ENCODE assay signal across 16 cellular contexts in the genomic region with DNA sequence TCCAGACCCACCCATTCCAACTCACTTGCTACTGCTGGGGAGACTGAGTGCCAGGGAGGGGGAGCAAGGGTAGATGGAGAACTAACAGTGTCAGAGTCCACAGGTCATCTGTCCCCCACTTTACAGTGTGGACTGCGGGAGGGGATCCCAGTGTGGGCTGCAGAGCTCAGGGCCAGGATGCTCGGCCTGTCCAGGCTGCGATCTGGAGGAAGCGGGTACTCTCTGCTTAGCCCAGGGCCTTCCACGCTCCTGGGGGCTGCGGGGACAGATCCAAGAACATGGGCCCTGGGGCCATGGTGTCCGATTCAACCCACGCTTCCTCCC. TPM values are rescaled to one million over a fixed set of nuclear protein-coding genes. Genes with fewer than 3 reads are reported as not detected.
A peak's percentile ranks its signal among the peaks of the same experiment; 100 is the strongest.
DNase-seq lines count a peak whose midpoint lies in the region; ATAC-seq, FAIRE-seq and TF ChIP-seq lines count a peak whose summit lies in the region.
"Had no signal": no experiment of that assay in that cellular context is flagged by ENCODE, and none has a peak within 500 bp of the region (broad histone marks: within the 10 kb centered on the region; RNA-seq: fewer than 3 reads in every experiment).

No MANE protein-coding gene starts in this region.

- no peak overlapping the region for H2BK12ac ChIP-seq in mesenchymal stem cell (ENCODE audit: low read length in 2 of 2)

- no peak overlapping the region for H4K8ac ChIP-seq in mesenchymal stem cell (ENCODE audit: low read length)

- H3K4me2 ChIP-seq in BLaER1 treated with 17β-estradiol and CSF1 and Interleukin-3, amounts not matched to agents 10 nM and 100 nM: peak overlapping the region; percentile 20 to 68 (median 58); a peak in 19 of 22 replicates
- H3K4me2 ChIP-seq in PC-3 (ENCODE audit: low read length) (peak overlapping the region; percentile 56), K562 (ENCODE audit: insufficient read depth, low read length) (no peak overlapping the region), mesenchymal stem cell (ENCODE audit: low read length, poor library complexity, severe bottlenecking) (no peak overlapping the region)

- TF ChIP-seq RAD21 in K562 (CRISPR knock-in tag; conservative IDR thresholded peaks at IDR 0.05 in 1 of 2, IDR thresholded peaks at IDR 0.05 in 1 of 2): no peak

- H3K4me3 ChIP-seq in BLaER1 treated with 17β-estradiol and CSF1 and Interleukin-3, amounts not matched to agents 10 nM and 100 nM: no peak overlapping the region
- H3K4me3 ChIP-seq in PC-3 (ENCODE audit: low read length) (no peak overlapping the region), K562 (no peak overlapping the region), mesenchymal stem cell (ENCODE audit: insufficient read depth in 1 of 2, low read depth in 1 of 2, low read length in 2 of 2) (no peak overlapping the region)
- H3K4me3 ChIP-seq: HAP-1 had no signal

- H3K9me3 ChIP-seq in BLaER1 treated with 17β-estradiol and CSF1 and Interleukin-3, amounts not matched to agents 10 nM and 100 nM (replicated peaks in 1 of 11): peaks cover 0 to 11% (median 8%) of the 10 kb centered on the region in 11 experiments; a peak in 13 of 22 replicates
- H3K9me3 ChIP-seq in PC-3 (ENCODE audit: low read length) (no peaks in the 10 kb centered on the region), K562 (replicated peaks; ENCODE audit: control insufficient read depth, insufficient read depth, low read depth, low read length) (no peaks in the 10 kb centered on the region), mesenchymal stem cell (ENCODE audit: control insufficient read depth, low read length) (no peaks in the 10 kb centered on the region)
- H3K9me3 ChIP-seq: HAP-1 had no signal

- in situ Hi-C loops in K562 (cut with MboI): loop anchor here (5.0 to 10.0 kb wide), 3 partner anchors 73 to 315 kb away; a partner anchor contains a TSS

- BruUV-seq in PC-3 (replicated peaks; lab: Mats Ljungman, UMichigan) (no TSS peak), K562 (replicated peaks; lab: Mats Ljungman, UMichigan) (no TSS peak)

- peaks cover 0 to 36% (median 10%) of the 10 kb centered on the region in 11 experiments; a peak in 10 of 22 replicates for H4K20me1 ChIP-seq in BLaER1 treated with 17β-estradiol and CSF1 and Interleukin-3, amounts not matched to agents 10 nM and 100 nM
- no peaks in the 10 kb centered on the region for H4K20me1 ChIP-seq in PC-3 (ENCODE audit: low read length)
- H4K20me1 ChIP-seq in K562 (replicated peaks; ENCODE audit: control insufficient read depth, insufficient read depth, low read length): no peaks in the 10 kb centered on the region

- no peak for FAIRE-seq in K562 (lab: Jason Lieb, UNC)
- FAIRE-seq: H1 had no signal

- no peaks in the 10 kb centered on the region for H3F3A ChIP-seq in PC-3 (ENCODE audit: low read length, unreplicated experiment)

- H3K27ac ChIP-seq in BLaER1 treated with 17β-estradiol and CSF1 and Interleukin-3, amounts not matched to agents 10 nM and 100 nM: no peak overlapping the region
- no peak overlapping the region for H3K27ac ChIP-seq in PC-3 (ENCODE audit: low read length)
- H3K27ac ChIP-seq in K562 (ENCODE audit: extremely low read depth, low read depth, low read length): no peak overlapping the region
- H3K27ac ChIP-seq in mesenchymal stem cell (ENCODE audit: low read length, poor library complexity, severe bottlenecking): no peak overlapping the region

- 69% methylated on average over 8 of the region's 8 CpGs for WGBS in K562 (ENCODE audit: insufficient coverage, low coverage, missing lambda C conversion rate)
- WGBS in mesenchymal stem cell: 95% methylated on average over 8 of the region's 8 CpGs

- POLR2A ChIA-PET in PC-3 (lab: Charles Lee; ENCODE audit: unreplicated experiment): no interaction called here
- POLR2A ChIA-PET in K562 (lab: Yijun Ruan, JAX): no interaction called here

- no peak for TF ChIP-seq EP300 in K562 (IDR thresholded peaks at IDR 0.05; ENCODE audit: low read length)

- intact Hi-C loops in PC-3 (cut with micrococcal nuclease) (loop anchor here (5.0 kb wide), 1 partner anchor 78 kb away; no protein-coding TSS in a partner anchor), K562 (cut with micrococcal nuclease) (loop anchor here (5.0 to 10.0 kb wide), 2 partner anchors 83 to 185 kb away; a partner anchor contains a TSS)

- peak overlapping the region in 1 of 11 experiments; percentile 5; a peak in 1 of 22 replicates for H3K9ac ChIP-seq in BLaER1 treated with 17β-estradiol and CSF1 and Interleukin-3, amounts not matched to agents 10 nM and 100 nM
- H3K9ac ChIP-seq in PC-3 (ENCODE audit: low read length): no peak overlapping the region
- peak overlapping the region in 1 of 2 experiments; percentile 76; a peak in 1 of 4 replicates for H3K9ac ChIP-seq in K562 (ENCODE audit: insufficient read depth in 1 of 2, low read depth in 2 of 2, low read length in 2 of 2)
- H3K9ac ChIP-seq in mesenchymal stem cell (ENCODE audit: low read length): no peak overlapping the region

- H3K14ac ChIP-seq in mesenchymal stem cell (ENCODE audit: low read length in 2 of 2): no peak overlapping the region

- H3K36me3 ChIP-seq in BLaER1 treated with 17β-estradiol and CSF1 and Interleukin-3, amounts not matched to agents 10 nM and 100 nM: no peaks in the 10 kb centered on the region
- no peaks in the 10 kb centered on the region for H3K36me3 ChIP-seq in PC-3 (ENCODE audit: low read depth, low read length)
- H3K36me3 ChIP-seq in K562 (ENCODE audit: control insufficient read depth, insufficient read depth, low read length): no peaks in the 10 kb centered on the region
- no peaks in the 10 kb centered on the region for H3K36me3 ChIP-seq in mesenchymal stem cell (ENCODE audit: control insufficient read depth in 1 of 2, insufficient read depth in 2 of 2, low read depth in 1 of 2, low read length in 2 of 2)
- H3K36me3 ChIP-seq: HAP-1 had no signal

- TF ChIP-seq POLR2A in K562 (conservative IDR thresholded peaks at IDR 0.05): no peak

- H3K9me1 ChIP-seq in K562 (ENCODE audit: control insufficient read depth, insufficient read depth, low read length): no peaks in the 10 kb centered on the region

- no peaks in the 10 kb centered on the region for H3K79me1 ChIP-seq in mesenchymal stem cell (replicated peaks; ENCODE audit: low read length, poor library complexity, severe bottlenecking)

- CTCF ChIA-PET in PC-3 (lab: Charles Lee) (no interaction called here), K562 (lab: Yijun Ruan, JAX; ENCODE audit: low intra/inter-chr PET ratio) (no interaction called here)

- no peak overlapping the region for H3K4ac ChIP-seq in mesenchymal stem cell (ENCODE audit: low read depth in 1 of 2, low read length in 2 of 2)

- peak overlapping the region; percentile 36 for H2AK5ac ChIP-seq in mesenchymal stem cell (ENCODE audit: low read length, severe bottlenecking)

- no peak overlapping the region for H2BK15ac ChIP-seq in mesenchymal stem cell (ENCODE audit: low read depth, poor library complexity, severe bottlenecking)

- H4K91ac ChIP-seq in mesenchymal stem cell (ENCODE audit: low read length): no peak overlapping the region

- no peak overlapping the region for H3K23ac ChIP-seq in mesenchymal stem cell (ENCODE audit: low read length in 2 of 2)

- no peak overlapping the region for H3K18ac ChIP-seq in mesenchymal stem cell (ENCODE audit: low read depth in 1 of 2, low read length in 2 of 2)

- H3K79me2 ChIP-seq in PC-3 (ENCODE audit: low read length) (no peaks in the 10 kb centered on the region), K562 (ENCODE audit: control insufficient read depth, insufficient read depth, low read length) (no peaks in the 10 kb centered on the region)

- TF ChIP-seq CTCF in PC-3 (conservative IDR thresholded peaks at IDR 0.05; ENCODE audit: low read depth, low read length): no peak
- TF ChIP-seq CTCF in K562 (IDR thresholded peaks at IDR 0.05 in 2 of 3, conservative IDR thresholded peaks at IDR 0.05 in 1 of 3; ENCODE audit: insufficient read depth in 2 of 3, low read depth in 1 of 3, low read length in 3 of 3): no peak

- H2BK120ac ChIP-seq in mesenchymal stem cell (ENCODE audit: low read depth, low read length): no peak overlapping the region

- peaks cover 9 to 65% (median 37%) of the 10 kb centered on the region in 10 experiments for H3K4me1 ChIP-seq in BLaER1 treated with 17β-estradiol and CSF1 and Interleukin-3, amounts not matched to agents 10 nM and 100 nM
- H3K4me1 ChIP-seq in PC-3 (ENCODE audit: insufficient read depth, low read length) (peaks cover 21% of the 10 kb centered on the region), K562 (replicated peaks in 1 of 2; ENCODE audit: control insufficient read depth in 2 of 2, insufficient read depth in 2 of 2, low read length in 2 of 2) (peaks cover 61 to 87% of the 10 kb centered on the region in 2 experiments), mesenchymal stem cell (ENCODE audit: control insufficient read depth, insufficient read depth, low read depth, low read length) (peaks cover 31% of the 10 kb centered on the region)
- H3K4me1 ChIP-seq: HAP-1 had no signal

- H3K27me3 ChIP-seq in BLaER1 treated with 17β-estradiol and CSF1 and Interleukin-3, amounts not matched to agents 10 nM and 100 nM: peaks cover 39 to 49% (median 45%) of the 10 kb centered on the region in 11 experiments
- no peaks in the 10 kb centered on the region for H3K27me3 ChIP-seq in PC-3 (ENCODE audit: low read length)
- H3K27me3 ChIP-seq in K562 (ENCODE audit: control insufficient read depth in 2 of 2, insufficient read depth in 2 of 2, low read length in 2 of 2): no peaks in the 10 kb centered on the region
- H3K27me3 ChIP-seq in mesenchymal stem cell (ENCODE audit: control insufficient read depth in 1 of 2, insufficient read depth in 1 of 2, low read length in 2 of 2): peaks cover 35 to 90% of the 10 kb centered on the region in 2 experiments

- no peak overlapping the region for H2BK5ac ChIP-seq in mesenchymal stem cell (ENCODE audit: low read depth, low read length, poor library complexity, severe bottlenecking)

- no peaks in the 10 kb centered on the region for H3K9me2 ChIP-seq in PC-3 (replicated peaks; ENCODE audit: low read length)

- H2AFZ ChIP-seq in PC-3 (ENCODE audit: low read length): no peak overlapping the region
- no peak overlapping the region for H2AFZ ChIP-seq in K562 (ENCODE audit: low read depth, low read length)
- no peak overlapping the region for H2AFZ ChIP-seq in mesenchymal stem cell (ENCODE audit: low read depth, low read length)

- DNase-seq in PC-3 (no peak), K562 (ENCODE audit: extremely low read depth in 1 of 4, low spot score in 3 of 4) (no peak), mesenchymal stem cell (no peak), retina (no peak)
- DNase-seq in stimulated activated CD4-positive, alpha-beta T cell treated with anti-CD3 and anti-CD28 coated beads, Interleukin-2, amount 100 ng/mL, for 48 hours: no peak
- DNase-seq: Calu3; CD4-positive, CD25-positive, alpha-beta regulatory T cell; DMS 273 treated with DMSO at 0.1 percent for 48 hours had no signal

- ATAC-seq in PC-3 (no peak), K562 (no peak), HG02870 (IDR thresholded peaks at IDR 0.05; ENCODE audit: unreplicated experiment) (no peak)

RNA-seq across cellular contexts. Expression of a gene that starts 14.1 kb away (rescaled TPM):
- total RNA-seq in PC-3 (2014; rRNA removed): 0.18 and 0.46 TPM in 2 replicates
- 0.40 and 1.3 TPM in 2 replicates for total RNA-seq in K562 (2011; cell fraction: chromatin; rRNA removed; ENCODE audit: low replicate concordance)
- 0.66 and 0.67 TPM in 2 replicates for total RNA-seq in K562 (2011; cell fraction: nucleolus; rRNA removed)
- total RNA-seq in K562 (2011; cell fraction: nucleoplasm; rRNA removed): 0.29 and 0.46 TPM in 2 replicates
- 0.18 and 0.45 TPM in 2 replicates for total RNA-seq in K562 (2014; rRNA removed)
- 0.06 TPM in 1 of 2 replicates, not detected in the other for total RNA-seq in K562 (2014; rRNA removed; fragmentation: Illumina TruSeq; extraction: Trizol)
- 0.08 and 0.22 TPM in 2 replicates for total RNA-seq in K562 (2015; rRNA removed; fragmentation: Illumina TruSeq; extraction: Trizol)
- total RNA-seq in K562 (2021): 0.49 TPM in 2 replicates
- 0.57 and 0.68 TPM in 2 replicates for polyA plus RNA-seq in K562 (2011; rRNA removed)
- 0.68 and 2.4 TPM in 2 replicates for polyA plus RNA-seq in K562 (2011; cell fraction: cytosol; rRNA removed)
- 1.4 and 2.7 TPM in 2 replicates for polyA plus RNA-seq in K562 (2011; cell fraction: nucleus; rRNA removed)
- 0.43 and 0.44 TPM in 2 replicates for polyA plus RNA-seq in K562 (2012)
- 0.09 and 0.11 TPM in 2 replicates for polyA plus RNA-seq in K562 (2014; fragmentation: Illumina TruSeq; extraction: Trizol)
- not detected for polyA plus RNA-seq in K562 (2014; fragmentation: Nextera tagmentation; extraction: Ambion mirVana)
- 0.16 and 0.34 TPM in 2 replicates for polyA plus RNA-seq in K562 (2014; rRNA removed)
- 0.12 and 0.39 TPM in 2 replicates for polyA minus RNA-seq in K562 (2011; rRNA and poly(A)+ RNA removed)
- polyA minus RNA-seq in K562 (2011; cell fraction: cytosol; rRNA and poly(A)+ RNA removed): 0.86 and 1.5 TPM in 2 replicates
- polyA minus RNA-seq in K562 (2011; cell fraction: nucleus; rRNA and poly(A)+ RNA removed): 0.67 TPM in 2 replicates
- not detected for polyA plus RNA-seq in mesenchymal stem cell (2013, experiment 1 of 2)
- not detected for polyA plus RNA-seq in mesenchymal stem cell (2013, experiment 2 of 2)
- total RNA-seq: A673; Calu3; CD4-positive, CD25-positive, alpha-beta regulatory T cell; Daoy; HFFc6 had no signal
- polyA plus RNA-seq: BJ; CD4-positive, CD25-positive, alpha-beta regulatory T cell had no signal

Comparison
In these comparisons a context has a peak if more than half of its experiments do, and no peak if none do; other contexts are left out.
1. H3K4me2 ChIP-seq: peak in BLaER1 treated with 17β-estradiol and CSF1 and Interleukin-3, amounts not matched to agents 10 nM and 100 nM (11 of 11) and PC-3 (single experiment); none in K562 (single experiment) and mesenchymal stem cell (single experiment).